Comparison of ENCODE assay signal across 17 cellular contexts in genomic region chr5:155089649-155090048, GRCh38.
DNase-seq lines count a peak whose midpoint lies in the region; TF ChIP-seq lines count a peak whose summit lies in the region.
"Had no signal": no experiment of that assay in that cellular context is flagged by ENCODE, and none has a peak within 500 bp of the region (broad histone marks: within the 10 kb centered on the region; RNA-seq: fewer than 3 reads in every experiment).

No MANE protein-coding gene starts in this region.

- H3K4me1 Mint-ChIP-seq in activated CD4-positive, alpha-beta memory T cell treated with anti-CD3 and anti-CD28 coated beads, Interleukin-2, amount 10 ng/mL, durations not matched to agents 7 days and 5 days: no peaks in the 10 kb centered on the region
- H3K4me1 Mint-ChIP-seq: CD4-positive, CD25-positive, alpha-beta regulatory T cell had no signal

- no peaks in the 10 kb centered on the region for H3K9me3 Mint-ChIP-seq in activated CD4-positive, alpha-beta memory T cell treated with anti-CD3 and anti-CD28 coated beads, Interleukin-2, amount 10 ng/mL, durations not matched to agents 7 days and 5 days

- peak; percentile 40 for DNase-seq in AG10803 (ENCODE audit: low read depth)
- peak; percentile 53 for DNase-seq in HCEC 1CT
- peak; percentile 63 for DNase-seq in amniotic epithelial cell (ENCODE audit: low read depth)
- DNase-seq in iris pigment epithelial cell (ENCODE audit: low read depth): peak; percentile 38
- DNase-seq in NCI-H2107 treated with DMSO at 0.1 percent for 48 hours (lab: John Stamatoyannopoulos, UW; ENCODE audit: unreplicated experiment): no peak
- no peak for DNase-seq in iPS-NIHi11 (ENCODE audit: low spot score)
- no peak for DNase-seq in activated CD4-positive, alpha-beta memory T cell treated with anti-CD3 and anti-CD28 coated beads, Interleukin-2, amount 10 ng/mL, durations not matched to agents 7 days and 5 days
- DNase-seq in NCI-H524 (lab: John Stamatoyannopoulos, UW): no peak
- DNase-seq: Caco-2; CD4-positive, CD25-positive, alpha-beta regulatory T cell; DMS153; IMR-90; Karpas-422; NCI-H1048; NCI-H1436 treated with DMSO at 0.1 percent for 48 hours; NCI-H2029 treated with DMSO at 0.1 percent for 48 hours; NCI-H510A treated with DMSO at 0.1 percent for 48 hours had no signal

- H3K27me3 Mint-ChIP-seq in activated CD4-positive, alpha-beta memory T cell treated with anti-CD3 and anti-CD28 coated beads, Interleukin-2, amount 10 ng/mL, durations not matched to agents 7 days and 5 days: peaks cover 3% of the 10 kb centered on the region

- POLR2A ChIA-PET in activated CD4-positive, alpha-beta memory T cell treated with anti-CD3 and anti-CD28 coated beads, Interleukin-2, amount 10 ng/mL, durations not matched to agents 7 days and 5 days (lab: Charles Lee): no interaction called here

- H3K4me3 ChIP-seq in AG10803 (ENCODE audit: low read length): no peak overlapping the region

- H3K36me3 Mint-ChIP-seq in activated CD4-positive, alpha-beta memory T cell treated with anti-CD3 and anti-CD28 coated beads, Interleukin-2, amount 10 ng/mL, durations not matched to agents 7 days and 5 days (ENCODE audit: low read depth): no peaks in the 10 kb centered on the region
- H3K36me3 Mint-ChIP-seq: CD4-positive, CD25-positive, alpha-beta regulatory T cell had no signal

- CTCF ChIA-PET in activated CD4-positive, alpha-beta memory T cell treated with anti-CD3 and anti-CD28 coated beads, Interleukin-2, amount 10 ng/mL, durations not matched to agents 7 days and 5 days (lab: Charles Lee): no interaction called here

- TF ChIP-seq CTCF in AG10803 (conservative IDR thresholded peaks at IDR 0.05; ENCODE audit: low read length): no peak

- no peak overlapping the region for H3K4me3 Mint-ChIP-seq in activated CD4-positive, alpha-beta memory T cell treated with anti-CD3 and anti-CD28 coated beads, Interleukin-2, amount 10 ng/mL, durations not matched to agents 7 days and 5 days
- H3K4me3 Mint-ChIP-seq: CD4-positive, CD25-positive, alpha-beta regulatory T cell had no signal

- no peak overlapping the region for H3K27ac Mint-ChIP-seq in activated CD4-positive, alpha-beta memory T cell treated with anti-CD3 and anti-CD28 coated beads, Interleukin-2, amount 10 ng/mL, durations not matched to agents 7 days and 5 days
- H3K27ac Mint-ChIP-seq: CD4-positive, CD25-positive, alpha-beta regulatory T cell had no signal

Comparison
In these comparisons a context has a peak if more than half of its experiments do, and no peak if none do; other contexts are left out.
1. DNase-seq: peak in AG10803 (single experiment), HCEC 1CT (single experiment), amniotic epithelial cell (single experiment) and iris pigment epithelial cell (single experiment); none in NCI-H2107 treated with DMSO at 0.1 percent for 48 hours (single experiment), iPS-NIHi11 (single experiment), activated CD4-positive, alpha-beta memory T cell treated with anti-CD3 and anti-CD28 coated beads, Interleukin-2, amount 10 ng/mL, durations not matched to agents 7 days and 5 days (single experiment) and NCI-H524 (0 of 2).